28 cellular contexts compared by ENCODE assay signal in the genomic region with DNA sequence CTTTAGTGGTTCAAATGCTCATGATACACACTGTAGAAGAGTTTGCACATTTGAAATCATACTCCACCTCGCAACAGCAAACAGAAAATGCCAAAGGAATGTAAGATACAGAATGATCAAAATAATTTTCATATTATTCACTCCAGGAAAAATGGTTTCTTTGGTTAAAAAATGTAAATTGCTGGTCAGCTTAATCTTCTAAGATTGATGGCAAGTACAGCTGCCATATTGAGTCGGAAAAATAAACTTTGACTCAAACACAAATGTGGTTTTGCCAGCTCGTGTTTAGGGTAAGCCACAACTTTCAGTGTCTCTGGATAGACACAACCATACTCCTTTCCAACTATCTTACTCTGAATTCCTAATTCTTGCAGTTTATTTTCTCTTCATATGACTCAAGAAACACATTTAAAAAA.
DNase-seq lines count a peak whose midpoint lies in the region; ATAC-seq and TF ChIP-seq lines count a peak whose summit lies in the region.
"Had no signal": no experiment of that assay in that cellular context is flagged by ENCODE, and none has a peak within 500 bp of the region (broad histone marks: within the 10 kb centered on the region; RNA-seq: fewer than 3 reads in every experiment).

No MANE protein-coding gene starts in this region.

- H3K4me2 ChIP-seq in skeletal muscle satellite cell (ENCODE audit: low read length), result peak overlapping the region; percentile 34

- H3K9me3 Mint-ChIP-seq in endodermal cell, result no peaks in the 10 kb centered on the region
- no peaks in the 10 kb centered on the region for H3K9me3 Mint-ChIP-seq in naive thymus-derived CD8-positive, alpha-beta T cell
- H3K9me3 Mint-ChIP-seq: activated CD4-positive, alpha-beta T cell treated with anti-CD3 and anti-CD28 coated beads, Interleukin-2, amount 10 ng/mL, durations not matched to agents 24 days and 14 days; activated T-cell treated with anti-CD3 and anti-CD28 coated beads, Interleukin-2, amount 50 U/mL, for 24 hours; stimulated activated memory B cell treated with anti-CD40 and anti-IgM and Interleukin-4, amounts not matched to agents 10 μg/mL and 1 μg/mL and 100 μg/mL, for 72 hours; T-helper 2 cell treated with Interferon-gamma antibody and Interleukin-4, amounts not matched to agents 5 μg/mL and 100 μg/mL, for 36 hours had no signal

- no peaks in the 10 kb centered on the region for H3K36me3 Mint-ChIP-seq in endodermal cell (ENCODE audit: low read depth)
- no peaks in the 10 kb centered on the region for H3K36me3 Mint-ChIP-seq in naive thymus-derived CD8-positive, alpha-beta T cell
- H3K36me3 Mint-ChIP-seq: stimulated activated memory B cell treated with anti-CD40 and anti-IgM and Interleukin-4, amounts not matched to agents 10 μg/mL and 1 μg/mL and 100 μg/mL, for 72 hours had no signal

- DNase-seq in BJ (ENCODE audit: low read depth) (peak; percentile 19), LHCN-M2 (ENCODE audit: low read depth) (peak; percentile 97), astrocyte of the spinal cord (ENCODE audit: low read depth, low spot score) (peak; percentile 58), endodermal cell (no peak), SHP77 (lab: John Stamatoyannopoulos, UW) (no peak), ACHN (no peak)
- DNase-seq in naive thymus-derived CD8-positive, alpha-beta T cell, result no peak
- DNase-seq: activated CD4-positive, alpha-beta T cell treated with anti-CD3 and anti-CD28 coated beads, Interleukin-2, amount 10 ng/mL, durations not matched to agents 24 days and 14 days; activated gamma-delta T cell; activated T-cell treated with anti-CD3 and anti-CD28 coated beads, Interleukin-2, amount 50 U/mL, for 24 hours; DMS79; foreskin keratinocyte; heart left ventricle; kidney; NCI-H1092 treated with DMSO at 0.1 percent for 48 hours; NCI-H187 treated with DMSO at 0.1 percent for 48 hours; NCI-H524 treated with DMSO at 0.1 percent for 48 hours; nephron progenitor cell; NK-92 treated with Interleukin-12 subunit alpha and Interleukin-12 subunit beta, amount 100 ng/mL, for 24 hours; pancreas; PC-3; stimulated activated CD4-positive, alpha-beta T cell treated with anti-CD3 and anti-CD28 coated beads, Interleukin-4, amount 100 ng/mL, for 4 hours had no signal

- no peaks in the 10 kb centered on the region for H3K36me3 ChIP-seq in BJ (ENCODE audit: control insufficient read depth, insufficient read depth, low read length)
- no peaks in the 10 kb centered on the region for H3K36me3 ChIP-seq in skeletal muscle satellite cell (ENCODE audit: insufficient read depth, low read length)
- H3K36me3 ChIP-seq in endodermal cell (ENCODE audit: control insufficient read depth, insufficient read depth, low read length), result no peaks in the 10 kb centered on the region
- H3K36me3 ChIP-seq: heart left ventricle, pancreas, right atrium auricular region had no signal

- peaks cover 16% of the 10 kb centered on the region for H3K4me1 Mint-ChIP-seq in endodermal cell
- no peaks in the 10 kb centered on the region for H3K4me1 Mint-ChIP-seq in naive thymus-derived CD8-positive, alpha-beta T cell
- H3K4me1 Mint-ChIP-seq: activated CD4-positive, alpha-beta T cell treated with anti-CD3 and anti-CD28 coated beads, Interleukin-2, amount 10 ng/mL, durations not matched to agents 24 days and 14 days; nephron progenitor cell; stimulated activated memory B cell treated with anti-CD40 and anti-IgM and Interleukin-4, amounts not matched to agents 10 μg/mL and 1 μg/mL and 100 μg/mL, for 72 hours had no signal

- TF ChIP-seq CTCF in BJ (IDR thresholded peaks at IDR 0.05; ENCODE audit: insufficient read depth, low read depth, low read length) (no peak), astrocyte of the spinal cord (IDR thresholded peaks at IDR 0.05; ENCODE audit: low read depth, low read length) (no peak), endodermal cell (conservative IDR thresholded peaks at IDR 0.05) (no peak)

- H3K4me3 ChIP-seq in BJ (ENCODE audit: low read depth, low read length), result no peak overlapping the region
- no peak overlapping the region for H3K4me3 ChIP-seq in astrocyte of the spinal cord (ENCODE audit: low read depth, low read length)
- H3K4me3 ChIP-seq in skeletal muscle satellite cell (ENCODE audit: low read length), result no peak overlapping the region
- H3K4me3 ChIP-seq in endodermal cell (ENCODE audit: low read length), result no peak overlapping the region
- H3K4me3 ChIP-seq: heart left ventricle, lung, pancreas, right atrium auricular region had no signal

- H3K27me3 ChIP-seq in BJ (ENCODE audit: control insufficient read depth, insufficient read depth, low read length), result no peaks in the 10 kb centered on the region
- no peaks in the 10 kb centered on the region for H3K27me3 ChIP-seq in skeletal muscle satellite cell (ENCODE audit: control insufficient read depth, insufficient read depth, low read length)
- H3K27me3 ChIP-seq in endodermal cell (ENCODE audit: control insufficient read depth, insufficient read depth, low read length, poor library complexity, severe bottlenecking), result no peaks in the 10 kb centered on the region
- H3K27me3 ChIP-seq: foreskin keratinocyte, heart left ventricle, pancreas, right atrium auricular region had no signal

- CTCF ChIA-PET in BJ (lab: Yijun Ruan, JAX), result interaction anchor here (1.3 kb wide), 1 partner anchor 15 kb away, joined by 3 read pairs; no protein-coding TSS in a partner anchor

- WGBS in endodermal cell (ENCODE audit: insufficient coverage in 1 of 2, insufficient read length in 1 of 2), 2 experiments, result 91 to 100% methylated on average over 2 of the region's 3 CpGs

- H3K9ac ChIP-seq in skeletal muscle satellite cell (ENCODE audit: low read depth, low read length) (peak overlapping the region; percentile 59), endodermal cell (ENCODE audit: extremely low read depth, low read length, poor library complexity, severe bottlenecking) (no peak overlapping the region)

- no peak overlapping the region for H3K27ac ChIP-seq in endodermal cell (ENCODE audit: low read depth, low read length)
- H3K27ac ChIP-seq: foreskin keratinocyte, heart left ventricle, pancreas, right atrium auricular region had no signal

- no peaks in the 10 kb centered on the region for H3K27me3 Mint-ChIP-seq in endodermal cell (ENCODE audit: insufficient read depth)
- peaks cover 0 to 27% (median 10%) of the 10 kb centered on the region in 5 donors for H3K27me3 Mint-ChIP-seq in naive thymus-derived CD8-positive, alpha-beta T cell
- H3K27me3 Mint-ChIP-seq: activated CD4-positive, alpha-beta T cell treated with anti-CD3 and anti-CD28 coated beads, Interleukin-2, amount 10 ng/mL, durations not matched to agents 24 days and 14 days; stimulated activated memory B cell treated with anti-CD40 and anti-IgM and Interleukin-4, amounts not matched to agents 10 μg/mL and 1 μg/mL and 100 μg/mL, for 72 hours had no signal

- in situ Hi-C loops in astrocyte of the spinal cord (cut with HindIII; ENCODE audit: low sequenced_read_pairs) (no loop called here), ACHN (cut with HindIII; ENCODE audit: low pct_ligation_motif_present, low pct_unique_long_range_greater_than_20kb, low sequenced_read_pairs) (no loop called here)

- peaks cover 27% of the 10 kb centered on the region for H3K4me1 ChIP-seq in skeletal muscle satellite cell (ENCODE audit: control insufficient read depth, insufficient read depth, low read length)
- H3K4me1 ChIP-seq in endodermal cell (ENCODE audit: control insufficient read depth, insufficient read depth, low read length), result no peaks in the 10 kb centered on the region
- H3K4me1 ChIP-seq: foreskin keratinocyte, heart left ventricle, pancreas, right atrium auricular region had no signal

- POLR2A ChIA-PET in BJ (lab: Charles Lee), result no interaction called here
- POLR2A ChIA-PET in naive thymus-derived CD8-positive, alpha-beta T cell (lab: Charles Lee), result no interaction called here

- no peak for ATAC-seq in naive thymus-derived CD8-positive, alpha-beta T cell
- ATAC-seq: foreskin keratinocyte, heart left ventricle, pancreas, PC-3, Right ventricle myocardium inferior had no signal

- H3K4me3 Mint-ChIP-seq in endodermal cell, result no peak overlapping the region
- H3K4me3 Mint-ChIP-seq in naive thymus-derived CD8-positive, alpha-beta T cell, result no peak overlapping the region
- H3K4me3 Mint-ChIP-seq: activated CD4-positive, alpha-beta T cell treated with anti-CD3 and anti-CD28 coated beads, Interleukin-2, amount 10 ng/mL, durations not matched to agents 24 days and 14 days; activated T-cell treated with anti-CD3 and anti-CD28 coated beads, Interleukin-2, amount 50 U/mL, for 24 hours; nephron progenitor cell; stimulated activated memory B cell treated with anti-CD40 and anti-IgM and Interleukin-4, amounts not matched to agents 10 μg/mL and 1 μg/mL and 100 μg/mL, for 72 hours; T-helper 2 cell treated with Interferon-gamma antibody and Interleukin-4, amounts not matched to agents 5 μg/mL and 100 μg/mL, for 36 hours had no signal

- no peaks in the 10 kb centered on the region for H3K9me3 ChIP-seq in skeletal muscle satellite cell (replicated peaks; ENCODE audit: low read length)
- no peaks in the 10 kb centered on the region for H3K9me3 ChIP-seq in endodermal cell (ENCODE audit: control insufficient read depth, low read length)
- H3K9me3 ChIP-seq: heart left ventricle, pancreas, right atrium auricular region had no signal

- H3K27ac Mint-ChIP-seq in endodermal cell, result no peak overlapping the region
- H3K27ac Mint-ChIP-seq in naive thymus-derived CD8-positive, alpha-beta T cell, result no peak overlapping the region
- H3K27ac Mint-ChIP-seq: activated CD4-positive, alpha-beta T cell treated with anti-CD3 and anti-CD28 coated beads, Interleukin-2, amount 10 ng/mL, durations not matched to agents 24 days and 14 days; activated T-cell treated with anti-CD3 and anti-CD28 coated beads, Interleukin-2, amount 50 U/mL, for 24 hours; nephron progenitor cell; stimulated activated memory B cell treated with anti-CD40 and anti-IgM and Interleukin-4, amounts not matched to agents 10 μg/mL and 1 μg/mL and 100 μg/mL, for 72 hours; T-helper 2 cell treated with Interferon-gamma antibody and Interleukin-4, amounts not matched to agents 5 μg/mL and 100 μg/mL, for 36 hours had no signal

Comparison
In these comparisons a context has a peak if more than half of its experiments do, and no peak if none do; other contexts are left out.
1. DNase-seq: peak in BJ (single experiment), LHCN-M2 (single experiment) and astrocyte of the spinal cord (single experiment); none in endodermal cell (single experiment), SHP77 (0 of 2), ACHN (single experiment) and naive thymus-derived CD8-positive, alpha-beta T cell (0 of 10).